ENCODE assay signal across 10 cellular contexts in genomic region chr11:118705111-118705741, GRCh38. TPM values are rescaled to one million over a fixed set of nuclear protein-coding genes. Genes with fewer than 3 reads are reported as not detected.
A peak's percentile ranks its signal among the peaks of the same experiment; 100 is the strongest.
DNase-seq lines count a peak whose midpoint lies in the region; ATAC-seq lines count a peak whose summit lies in the region.
"Had no signal": no experiment of that assay in that cellular context is flagged by ENCODE, and none has a peak within 500 bp of the region (broad histone marks: within the 10 kb centered on the region; RNA-seq: fewer than 3 reads in every experiment).

No MANE protein-coding gene starts in this region.

- H3K27me3 Mint-ChIP-seq in activated T-helper 1 cell treated with anti-CD3 and anti-CD28 coated beads, Interleukin-12 subunit alpha, Interleukin-12 subunit beta, Interleukin-2, Interleukin-4 antibody, amounts not matched to agents 30 ng/mL and 10 ng/mL and 1 ng/mL, durations not matched to agents 14 hours and 24 hours and 36 hours (ENCODE audit: insufficient read depth), result peaks cover 15% of the 10 kb centered on the region
- H3K27me3 Mint-ChIP-seq in T-helper 17 cell, result no peaks in the 10 kb centered on the region
- no peaks in the 10 kb centered on the region for H3K27me3 Mint-ChIP-seq in effector memory CD8-positive, alpha-beta T cell
- no peaks in the 10 kb centered on the region for H3K27me3 Mint-ChIP-seq in stimulated activated memory B cell treated with anti-CD40 and anti-IgM and Interleukin-4, amounts not matched to agents 10 μg/mL and 1 μg/mL and 100 μg/mL, for 72 hours

- intact Hi-C loops in activated T-helper 1 cell treated with anti-CD3 and anti-CD28 coated beads, Interleukin-12 subunit alpha, Interleukin-12 subunit beta, Interleukin-2, Interleukin-4 antibody, amounts not matched to agents 30 ng/mL and 10 ng/mL and 1 ng/mL, durations not matched to agents 14 hours and 24 hours and 36 hours (cut with micrococcal nuclease), result no loop called here

- peaks cover 5% of the 10 kb centered on the region for H3K4me1 Mint-ChIP-seq in activated T-helper 1 cell treated with anti-CD3 and anti-CD28 coated beads, Interleukin-12 subunit alpha, Interleukin-12 subunit beta, Interleukin-2, Interleukin-4 antibody, amounts not matched to agents 30 ng/mL and 10 ng/mL and 1 ng/mL, durations not matched to agents 14 hours and 24 hours and 36 hours (ENCODE audit: low read depth)
- peaks cover 25% of the 10 kb centered on the region for H3K4me1 Mint-ChIP-seq in T-helper 17 cell
- peaks cover 20 to 24% of the 10 kb centered on the region in 2 donors for H3K4me1 Mint-ChIP-seq in effector memory CD8-positive, alpha-beta T cell (ENCODE audit: low read depth in 2 of 2)
- peaks cover 21% of the 10 kb centered on the region for H3K4me1 Mint-ChIP-seq in stimulated activated memory B cell treated with anti-CD40 and anti-IgM and Interleukin-4, amounts not matched to agents 10 μg/mL and 1 μg/mL and 100 μg/mL, for 72 hours

- peak; percentile 82 for ATAC-seq in T-helper 17 cell
- ATAC-seq in effector memory CD8-positive, alpha-beta T cell (replicated peaks), result peak; percentile 81
- peak; percentile 66 for ATAC-seq in stimulated activated memory B cell treated with anti-CD40 and anti-IgM and Interleukin-4, amounts not matched to agents 10 μg/mL and 1 μg/mL and 100 μg/mL, for 72 hours

- peaks cover 3% of the 10 kb centered on the region for H3K9me3 Mint-ChIP-seq in activated T-helper 1 cell treated with anti-CD3 and anti-CD28 coated beads, Interleukin-12 subunit alpha, Interleukin-12 subunit beta, Interleukin-2, Interleukin-4 antibody, amounts not matched to agents 30 ng/mL and 10 ng/mL and 1 ng/mL, durations not matched to agents 14 hours and 24 hours and 36 hours
- H3K9me3 Mint-ChIP-seq in effector memory CD8-positive, alpha-beta T cell, result peaks cover 0 to 1% of the 10 kb centered on the region in 2 donors
- H3K9me3 Mint-ChIP-seq in stimulated activated memory B cell treated with anti-CD40 and anti-IgM and Interleukin-4, amounts not matched to agents 10 μg/mL and 1 μg/mL and 100 μg/mL, for 72 hours, result peaks cover 3% of the 10 kb centered on the region

- no peak overlapping the region for H3K27ac Mint-ChIP-seq in activated T-helper 1 cell treated with anti-CD3 and anti-CD28 coated beads, Interleukin-12 subunit alpha, Interleukin-12 subunit beta, Interleukin-2, Interleukin-4 antibody, amounts not matched to agents 30 ng/mL and 10 ng/mL and 1 ng/mL, durations not matched to agents 14 hours and 24 hours and 36 hours
- peak overlapping the region; percentile 94 for H3K27ac Mint-ChIP-seq in T-helper 17 cell
- peak overlapping the region; percentile 89 to 90 for H3K27ac Mint-ChIP-seq in effector memory CD8-positive, alpha-beta T cell
- H3K27ac Mint-ChIP-seq in stimulated activated memory B cell treated with anti-CD40 and anti-IgM and Interleukin-4, amounts not matched to agents 10 μg/mL and 1 μg/mL and 100 μg/mL, for 72 hours, result peak overlapping the region; percentile 61

- peak; percentile 35 for DNase-seq in activated T-helper 1 cell treated with Interleukin-2 at 50 U/mL for 16 hours (ENCODE audit: low read depth)
- DNase-seq in activated T-helper 1 cell treated with anti-CD3 and anti-CD28 coated beads, Interleukin-12 subunit alpha, Interleukin-12 subunit beta, Interleukin-2, Interleukin-4 antibody, amounts not matched to agents 30 ng/mL and 10 ng/mL and 1 ng/mL, durations not matched to agents 14 hours and 24 hours and 36 hours (ENCODE audit: low spot score), result no peak
- DNase-seq in T-helper 17 cell, result peak in 1 of 3 donors; percentile 19
- DNase-seq in effector memory CD8-positive, alpha-beta T cell, result peak; percentile 39 to 48 (median 45)
- DNase-seq in NCI-H774 (lab: John Stamatoyannopoulos, UW), result no peak
- DNase-seq in OCI-M2 (lab: John Stamatoyannopoulos, UW; ENCODE audit: unreplicated experiment), result no peak
- no peak for DNase-seq in COR-L47 (lab: John Stamatoyannopoulos, UW)
- DNase-seq: stomach had no signal

- H3K36me3 Mint-ChIP-seq in activated T-helper 1 cell treated with anti-CD3 and anti-CD28 coated beads, Interleukin-12 subunit alpha, Interleukin-12 subunit beta, Interleukin-2, Interleukin-4 antibody, amounts not matched to agents 30 ng/mL and 10 ng/mL and 1 ng/mL, durations not matched to agents 14 hours and 24 hours and 36 hours (ENCODE audit: low read depth), result no peaks in the 10 kb centered on the region
- no peaks in the 10 kb centered on the region for H3K36me3 Mint-ChIP-seq in T-helper 17 cell (ENCODE audit: low read depth)
- H3K36me3 Mint-ChIP-seq in effector memory CD8-positive, alpha-beta T cell (ENCODE audit: insufficient read depth), result no peaks in the 10 kb centered on the region
- no peaks in the 10 kb centered on the region for H3K36me3 Mint-ChIP-seq in stimulated activated memory B cell treated with anti-CD40 and anti-IgM and Interleukin-4, amounts not matched to agents 10 μg/mL and 1 μg/mL and 100 μg/mL, for 72 hours

- H3K4me3 Mint-ChIP-seq in activated T-helper 1 cell treated with anti-CD3 and anti-CD28 coated beads, Interleukin-12 subunit alpha, Interleukin-12 subunit beta, Interleukin-2, Interleukin-4 antibody, amounts not matched to agents 30 ng/mL and 10 ng/mL and 1 ng/mL, durations not matched to agents 14 hours and 24 hours and 36 hours, result no peak overlapping the region
- peak overlapping the region; percentile 77 for H3K4me3 Mint-ChIP-seq in T-helper 17 cell
- H3K4me3 Mint-ChIP-seq in effector memory CD8-positive, alpha-beta T cell, result peak overlapping the region; percentile 71
- peak overlapping the region; percentile 24 for H3K4me3 Mint-ChIP-seq in stimulated activated memory B cell treated with anti-CD40 and anti-IgM and Interleukin-4, amounts not matched to agents 10 μg/mL and 1 μg/mL and 100 μg/mL, for 72 hours

- H3K9me3 ChIP-seq in T-helper 17 cell (ENCODE audit: control insufficient read depth, low read length, poor library complexity, severe bottlenecking), result no peaks in the 10 kb centered on the region

RNA-seq across cellular contexts. Expression of gene TREH, which starts 25.8 kb away (rescaled TPM):
- total RNA-seq in activated T-helper 1 cell treated with anti-CD3 and anti-CD28 coated beads, Interleukin-12 subunit alpha, Interleukin-12 subunit beta, Interleukin-2, Interleukin-4 antibody, amounts not matched to agents 30 ng/mL and 10 ng/mL and 1 ng/mL, durations not matched to agents 14 hours and 24 hours and 36 hours, result not detected in 2 replicates
- not detected for total RNA-seq in T-helper 17 cell
- total RNA-seq: T-helper 2 cell treated with Interferon-gamma antibody and Interleukin-4, amounts not matched to agents 100 ng/mL and 5 ng/mL, for 36 hours had no signal

Comparison
In these comparisons a context has a peak if more than half of its experiments do, and no peak if none do; other contexts are left out.
1. DNase-seq: peak in activated T-helper 1 cell treated with Interleukin-2 at 50 U/mL for 16 hours (single experiment) and effector memory CD8-positive, alpha-beta T cell (3 of 3); none in activated T-helper 1 cell treated with anti-CD3 and anti-CD28 coated beads, Interleukin-12 subunit alpha, Interleukin-12 subunit beta, Interleukin-2, Interleukin-4 antibody, amounts not matched to agents 30 ng/mL and 10 ng/mL and 1 ng/mL, durations not matched to agents 14 hours and 24 hours and 36 hours (single experiment), NCI-H774 (single experiment), OCI-M2 (single experiment) and COR-L47 (single experiment).
2. Peak in every context shown above with its lines, with median percentiles within 50 percentile points of each other: ATAC-seq.